10 cellular contexts compared by ENCODE assay signal in the genomic region with DNA sequence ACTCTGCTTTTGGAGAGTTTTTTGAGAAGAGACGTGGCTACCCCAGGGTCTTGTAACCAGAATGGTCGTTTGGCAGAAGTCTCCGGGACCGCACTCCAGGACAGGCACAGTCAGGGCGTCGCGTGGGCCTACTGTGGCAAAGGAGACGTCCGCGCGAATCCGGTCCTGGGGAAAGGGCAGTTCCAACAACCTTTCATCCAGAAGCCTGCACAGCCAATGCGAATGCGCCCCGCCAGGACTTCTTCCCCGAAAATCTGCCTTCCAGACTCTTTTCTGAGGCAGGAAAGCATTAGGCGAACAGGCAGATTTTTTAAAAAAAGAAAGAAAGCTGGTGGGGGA. TPM values are rescaled to one million over a fixed set of nuclear protein-coding genes. Genes with fewer than 3 reads are reported as not detected.
DNase-seq lines count a peak whose midpoint lies in the region; ATAC-seq, FAIRE-seq and TF ChIP-seq lines count a peak whose summit lies in the region.
"Had no signal": no experiment of that assay in that cellular context is flagged by ENCODE, and none has a peak within 500 bp of the region (broad histone marks: within the 10 kb centered on the region; RNA-seq: fewer than 3 reads in every experiment).

No MANE protein-coding gene starts in this region.

- H3K56ac ChIP-seq in H1 (replicated peaks; ENCODE audit: insufficient read length, low read depth, low read length), result no peak overlapping the region

- H4K8ac ChIP-seq in H1 (ENCODE audit: extremely low read depth, insufficient read depth, low read length), result no peak overlapping the region

- no peaks in the 10 kb centered on the region for H4K20me1 ChIP-seq in H1 (replicated peaks in 1 of 2; ENCODE audit: control insufficient read depth in 1 of 2, insufficient read depth in 2 of 2, low read length in 2 of 2)
- H4K20me1 ChIP-seq in neural progenitor cell (ENCODE audit: low read depth), result no peaks in the 10 kb centered on the region

- no peak for TF ChIP-seq EP300 in H1 (IDR thresholded peaks at IDR 0.05; ENCODE audit: borderline replicate concordance in 1 of 2, low read depth in 2 of 2, low read length in 2 of 2)

- FAIRE-seq in H1 (lab: Jason Lieb, UNC), result no peak

- H3K4ac ChIP-seq in H1 (replicated peaks; ENCODE audit: insufficient read length, low read depth, low read length), result no peak overlapping the region

- H3K79me2 ChIP-seq in H1 (ENCODE audit: control insufficient read depth in 1 of 2, insufficient read depth in 2 of 2, low read length in 2 of 2), result no peaks in the 10 kb centered on the region
- H3K79me2 ChIP-seq in neural progenitor cell (ENCODE audit: low read depth), result no peaks in the 10 kb centered on the region

- peak overlapping the region; percentile 36 to 65 (median 46); a peak in 7 of 8 replicates for H3K4me3 ChIP-seq in H1 (ENCODE audit: extremely low read depth in 1 of 4, insufficient read depth in 2 of 4, low read depth in 3 of 4, low read length in 4 of 4)
- peak overlapping the region; percentile 59 for H3K4me3 ChIP-seq in neural progenitor cell
- H3K4me3 ChIP-seq: mucosa of descending colon had no signal

- H2BK20ac ChIP-seq in H1 (ENCODE audit: low read length), result no peak overlapping the region

- no peak overlapping the region for H4K5ac ChIP-seq in H1 (ENCODE audit: insufficient read length, low read depth, low read length)

- H3K36me3 ChIP-seq in H1 (ENCODE audit: control insufficient read depth in 2 of 4, insufficient read depth in 4 of 4, low read length in 3 of 4) (no peaks in the 10 kb centered on the region), neural progenitor cell (no peaks in the 10 kb centered on the region)

- no peak overlapping the region for H2AK5ac ChIP-seq in H1 (ENCODE audit: low read depth, low read length)

- 0 out of 2 replicates have a peak overlapping the region, but pooled peaks have one; percentile 60 for H2BK12ac ChIP-seq in H1 (ENCODE audit: low read depth, low read length)

- H3K4me1 ChIP-seq in H1 (replicated peaks in 1 of 4; ENCODE audit: control insufficient read depth in 3 of 4, insufficient read depth in 4 of 4, low read length in 3 of 4) (peaks cover 8 to 35% (median 15%) of the 10 kb centered on the region in 4 experiments; a peak in 6 of 7 replicates), neural progenitor cell (peaks cover 53% of the 10 kb centered on the region)

- no peak overlapping the region for H2BK5ac ChIP-seq in H1 (ENCODE audit: low read depth, low read length)

- H3K27ac Mint-ChIP-seq in neural progenitor cell, result no peak overlapping the region

- H3K9me3 ChIP-seq in H1 (ENCODE audit: insufficient read depth in 2 of 2, low read depth in 1 of 2, low read length in 1 of 2) (no peaks in the 10 kb centered on the region), neural progenitor cell (ENCODE audit: low read depth) (no peaks in the 10 kb centered on the region)
- H3K9me3 ChIP-seq: mucosa of descending colon had no signal

- no peak overlapping the region for H2BK15ac ChIP-seq in H1 (ENCODE audit: low read length)

- H3K27me3 Mint-ChIP-seq in neural progenitor cell (ENCODE audit: insufficient read depth, low read depth), result peaks cover 79% of the 10 kb centered on the region

- no peak for TF ChIP-seq CTCF in H1 (IDR thresholded peaks at IDR 0.05; ENCODE audit: control extremely low read depth in 1 of 3, insufficient read depth in 1 of 3, low read depth in 1 of 3, low read length in 3 of 3)
- TF ChIP-seq CTCF in neural progenitor cell (IDR thresholded peaks at IDR 0.05), result no peak

- no peak overlapping the region for H3K14ac ChIP-seq in H1 (ENCODE audit: insufficient read length)

- peak overlapping the region; percentile 74 for H3K4me3 Mint-ChIP-seq in neural progenitor cell

- DNase-seq in CD1c-positive myeloid dendritic cell (ENCODE audit: extremely low spot score), result peak; percentile 60
- DNase-seq in H1 (ENCODE audit: low read depth in 1 of 2, low spot score in 2 of 2), result no peak
- DNase-seq in neural progenitor cell (ENCODE audit: low spot score), result peak; percentile 44
- DNase-seq in COLO829 (ENCODE audit: low spot score), result no peak
- no peak for DNase-seq in NCI-H524 treated with DMSO at 0.1 percent for 48 hours (lab: John Stamatoyannopoulos, UW)
- no peak for DNase-seq in stimulated activated CD4-positive, alpha-beta T cell treated with anti-CD3 and anti-CD28 coated beads, Interleukin-2, amount 100 ng/mL, for 48 hours
- DNase-seq: activated CD4-positive, alpha-beta T cell treated with anti-CD3 and anti-CD28 coated beads, Interleukin-2, amount 50 U/mL, for 4 hours had no signal

- H3K23me2 ChIP-seq in H1 (ENCODE audit: low read depth, low read length), result peaks cover 32% of the 10 kb centered on the region

- H3F3A ChIP-seq in neural progenitor cell (ENCODE audit: low read depth), result peaks cover 58% of the 10 kb centered on the region

- no peak overlapping the region for H3K27ac ChIP-seq in H1 (ENCODE audit: low read depth, low read length)
- no peak overlapping the region for H3K27ac ChIP-seq in neural progenitor cell

- no peak overlapping the region for H2BK120ac ChIP-seq in H1 (replicated peaks; ENCODE audit: low read depth, low read length)

- CTCF ChIA-PET in H1 (lab: Charles Lee; ENCODE audit: partially characterized antibody), result interaction anchor here (0.6 to 1.8 kb wide), 3 partner anchors 9 to 17 kb away, joined by 3 to 4 read pairs (median 3); no protein-coding TSS in a partner anchor

- H3K18ac ChIP-seq in H1 (ENCODE audit: extremely low read depth, low read length), result 0 out of 2 replicates have a peak overlapping the region, but pooled peaks have one; percentile 24

- no peak overlapping the region for H3K23ac ChIP-seq in H1 (ENCODE audit: insufficient read length)

- no peaks in the 10 kb centered on the region for H3K36me3 Mint-ChIP-seq in neural progenitor cell

- TF ChIP-seq RAD21 in H1 (IDR thresholded peaks at IDR 0.05 in 1 of 2, conservative IDR thresholded peaks at IDR 0.05 in 1 of 2; ENCODE audit: low read depth in 2 of 2, low read length in 2 of 2), result no peak

- ATAC-seq in HG03159 (IDR thresholded peaks at IDR 0.05; ENCODE audit: unreplicated experiment) (peak; percentile 3), HG02623 (IDR thresholded peaks at IDR 0.05; ENCODE audit: unreplicated experiment) (no peak)

- POLR2A ChIA-PET in H1 (lab: Charles Lee; ENCODE audit: partially characterized antibody), result no interaction called here

- H2AFZ ChIP-seq in H1 (ENCODE audit: low read length), result 0 out of 2 replicates have a peak overlapping the region, but pooled peaks have one; percentile 52
- H2AFZ ChIP-seq in neural progenitor cell (replicated peaks), result peak overlapping the region; percentile 89

- peak overlapping the region; percentile 97 to 99 for H3K4me2 ChIP-seq in H1 (ENCODE audit: insufficient read depth in 1 of 2, low read depth in 2 of 2, low read length in 2 of 2)
- H3K4me2 ChIP-seq in neural progenitor cell, result peak overlapping the region; percentile 96

- WGBS in H1 (ENCODE audit: extremely low coverage in 1 of 2, insufficient coverage in 1 of 2, insufficient read length in 1 of 2, insufficient replicate concordance in 2 of 2, low coverage in 1 of 2, low lambda C conversion rate in 2 of 2, missing lambda C conversion rate in 1 of 2), 2 experiments, result 5% methylated on average over 17 of the region's 17 CpGs; no CpG with 5 or more reads in 1 of the 2 experiments

- peaks cover 40 to 89% (median 73%) of the 10 kb centered on the region in 4 experiments for H3K27me3 ChIP-seq in H1 (replicated peaks in 1 of 4; ENCODE audit: control insufficient read depth in 3 of 4, extremely low read depth in 1 of 4, insufficient read depth in 3 of 4, low read length in 3 of 4)
- H3K27me3 ChIP-seq in neural progenitor cell, result peaks cover 100% of the 10 kb centered on the region

- TF ChIP-seq POLR2A in H1 (IDR thresholded peaks at IDR 0.05; ENCODE audit: control extremely low read depth in 1 of 2, low read depth in 2 of 2, low read length in 2 of 2), result no peak

- H3K9ac ChIP-seq in H1 (replicated peaks in 1 of 4; ENCODE audit: extremely low read depth in 1 of 4, low read depth in 3 of 4, low read length in 3 of 4), result no peak overlapping the region
- no peak overlapping the region for H3K9ac ChIP-seq in neural progenitor cell

- H3K4me1 Mint-ChIP-seq in neural progenitor cell, result peaks cover 17% of the 10 kb centered on the region

- no peak overlapping the region for H4K91ac ChIP-seq in H1 (replicated peaks; ENCODE audit: insufficient read length, low read length)

- H3K79me1 ChIP-seq in H1 (ENCODE audit: low read depth, low read length), result no peaks in the 10 kb centered on the region

- H3K9me3 Mint-ChIP-seq in neural progenitor cell, result no peaks in the 10 kb centered on the region

TF ChIP-seq in H1, 55 proteins besides CTCF, POLR2A, EP300 and RAD21:
- TF ChIP-seq GABPA (IDR thresholded peaks at IDR 0.05; ENCODE audit: borderline replicate concordance, insufficient read depth, low read length), result no peak
- TF ChIP-seq, protein P1, sequence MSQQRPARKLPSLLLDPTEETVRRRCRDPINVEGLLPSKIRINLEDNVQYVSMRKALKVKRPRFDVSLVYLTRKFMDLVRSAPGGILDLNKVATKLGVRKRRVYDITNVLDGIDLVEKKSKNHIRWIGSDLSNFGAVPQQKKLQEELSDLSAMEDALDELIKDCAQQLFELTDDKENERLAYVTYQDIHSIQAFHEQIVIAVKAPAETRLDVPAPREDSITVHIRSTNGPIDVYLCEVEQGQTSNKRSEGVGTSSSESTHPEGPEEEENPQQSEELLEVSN (IDR thresholded peaks at IDR 0.05), result no peak
- TF ChIP-seq TAF1 (IDR thresholded peaks at IDR 0.05; ENCODE audit: low read depth, low read length), result no peak
- TF ChIP-seq RNF2 (IDR thresholded peaks at IDR 0.05; ENCODE audit: borderline replicate concordance, low read depth, low read length, missing control alignments, poor library complexity, severe bottlenecking), result peak; percentile 54
- TF ChIP-seq POLR2AphosphoS5 (IDR thresholded peaks at IDR 0.05; ENCODE audit: low read depth, low read length), result no peak
- no peak for TF ChIP-seq SUZ12 (IDR thresholded peaks at IDR 0.05; ENCODE audit: low read length)
- TF ChIP-seq CTBP2 (IDR thresholded peaks at IDR 0.05; ENCODE audit: borderline replicate concordance, insufficient read depth, insufficient read length, low read length), result no peak
TF ChIP-seq in H1: peak in this region for 1.

RNA-seq across cellular contexts. Expression of a gene that starts 2.0 kb away (rescaled TPM):
- total RNA-seq in H1 (2021; fragmentation: NEBNext Ultra II Directional; extraction: Animal tissue kit (Norgen Biotek cat#: 25700)), result 0.38 and 0.58 TPM in 2 replicates
- 0.28 and 0.41 TPM in 2 replicates for polyA plus RNA-seq in H1 (2011; rRNA removed)
- 0.19 TPM for polyA plus RNA-seq in H1 (2011; cell fraction: cytosol; rRNA removed)
- 0.47 TPM for polyA plus RNA-seq in H1 (2011; cell fraction: nucleus; rRNA removed)
- 0.33 to 0.80 TPM (median 0.63 TPM) in 4 replicates for polyA plus RNA-seq in H1 (2012, experiment 1 of 2)
- polyA plus RNA-seq in H1 (2012, experiment 2 of 2), result 0.12 TPM
- 0.26 TPM for polyA plus RNA-seq in H1 (2013, experiment 1 of 2)
- polyA plus RNA-seq in H1 (2013, experiment 2 of 2), result 0.29 TPM
- 0.41 and 0.47 TPM in 2 replicates for polyA minus RNA-seq in H1 (2011; rRNA and poly(A)+ RNA removed)
- not detected for polyA minus RNA-seq in H1 (2011; cell fraction: cytosol; rRNA and poly(A)+ RNA removed)
- 2.4 TPM for polyA minus RNA-seq in H1 (2011; cell fraction: nucleus; rRNA and poly(A)+ RNA removed)
- total RNA-seq in neural progenitor cell (ENCODE audit: low replicate concordance), result 3.4 and 4.3 TPM in 2 replicates

Comparison
In these comparisons a context has a peak if more than half of its experiments do, and no peak if none do; other contexts are left out.
1. DNase-seq: peak in CD1c-positive myeloid dendritic cell (single experiment) and neural progenitor cell (single experiment); none in H1 (0 of 2), COLO829 (single experiment), NCI-H524 treated with DMSO at 0.1 percent for 48 hours (single experiment) and stimulated activated CD4-positive, alpha-beta T cell treated with anti-CD3 and anti-CD28 coated beads, Interleukin-2, amount 100 ng/mL, for 48 hours (0 of 2).